Comparison of ENCODE assay signal across 18 cellular contexts in the genomic region with DNA sequence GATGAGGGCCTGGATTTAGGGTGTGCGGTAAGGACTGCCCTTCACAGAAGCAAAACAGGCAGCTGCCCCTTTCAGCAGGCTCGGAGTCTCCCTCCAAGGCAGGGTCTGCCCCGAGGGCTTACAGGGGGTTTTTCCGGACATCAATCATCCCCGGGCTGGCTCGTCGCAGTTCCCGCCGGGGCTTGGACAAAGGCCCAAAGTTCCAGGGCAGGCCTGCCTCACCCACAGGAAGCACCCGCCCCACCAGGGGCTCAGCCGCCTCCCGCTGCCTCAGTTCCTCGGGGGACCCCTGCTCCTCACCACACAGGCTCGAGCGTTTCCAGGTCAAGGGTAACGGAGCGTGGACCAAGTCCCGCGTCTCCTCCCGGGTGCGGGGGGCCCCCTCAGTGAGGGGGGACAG. TPM values are rescaled to one million over a fixed set of nuclear protein-coding genes. Genes with fewer than 3 reads are reported as not detected.
DNase-seq lines count a peak whose midpoint lies in the region; ATAC-seq, FAIRE-seq and TF ChIP-seq lines count a peak whose summit lies in the region.
"Had no signal": no experiment of that assay in that cellular context is flagged by ENCODE, and none has a peak within 500 bp of the region (broad histone marks: within the 10 kb centered on the region; RNA-seq: fewer than 3 reads in every experiment).

No MANE protein-coding gene starts in this region.

- H3K79me2 ChIP-seq in mammary epithelial cell (ENCODE audit: insufficient read depth, low read length) (no peaks in the 10 kb centered on the region), endothelial cell of umbilical vein (ENCODE audit: control insufficient read depth, insufficient read depth, low read length) (no peaks in the 10 kb centered on the region)

- DNase-seq in mammary epithelial cell (no peak), MCF 10A (ENCODE audit: unreplicated experiment) (no peak), HEK293T (ENCODE audit: extremely low spot score) (peak; percentile 12), endothelial cell of umbilical vein (ENCODE audit: low read depth, low spot score) (no peak), NCI-H2227 (lab: John Stamatoyannopoulos, UW; ENCODE audit: unreplicated experiment) (no peak), SJCRH30 (no peak), T-helper 17 cell (no peak), ureter (ENCODE audit: low spot score) (no peak)
- DNase-seq: DMS 273 treated with DMSO at 0.1 percent for 48 hours, GM23248, MM.1S, NCI-H1105 treated with DMSO at 0.1 percent for 48 hours, NCI-H187, NCI-H446 treated with DMSO at 0.1 percent for 48 hours, NCI-H748 treated with DMSO at 0.1 percent for 48 hours had no signal

- no peak for FAIRE-seq in endothelial cell of umbilical vein (lab: Jason Lieb, UNC)
- FAIRE-seq: A549, GM18507 had no signal

- peaks cover 55% of the 10 kb centered on the region for H3K36me3 ChIP-seq in mammary epithelial cell (ENCODE audit: insufficient read depth, low read length)
- peaks cover 17 to 57% of the 10 kb centered on the region in 2 experiments for H3K36me3 ChIP-seq in endothelial cell of umbilical vein (ENCODE audit: control insufficient read depth in 2 of 2, extremely low read depth in 1 of 2, insufficient read depth in 2 of 2, low read length in 2 of 2)
- peaks cover 95% of the 10 kb centered on the region for H3K36me3 ChIP-seq in SJCRH30

- no peaks in the 10 kb centered on the region for H3K4me1 ChIP-seq in mammary epithelial cell (ENCODE audit: insufficient read depth, low read length)
- no peaks in the 10 kb centered on the region for H3K4me1 ChIP-seq in endothelial cell of umbilical vein (ENCODE audit: control insufficient read depth, extremely low read depth, insufficient read depth, low read length)
- no peaks in the 10 kb centered on the region for H3K4me1 ChIP-seq in SJCRH30
- H3K4me1 ChIP-seq: A549 had no signal

- TF ChIP-seq CTCF in mammary epithelial cell (conservative IDR thresholded peaks at IDR 0.05 in 1 of 2, IDR thresholded peaks at IDR 0.05 in 1 of 2; ENCODE audit: extremely low read depth in 1 of 2, insufficient read depth in 1 of 2, low read depth in 1 of 2, low read length in 2 of 2) = no peak
- no peak for TF ChIP-seq CTCF in MCF 10A (IDR thresholded peaks at IDR 0.05; ENCODE audit: unreplicated experiment)
- TF ChIP-seq CTCF in endothelial cell of umbilical vein (IDR thresholded peaks at IDR 0.05; ENCODE audit: extremely low read depth in 1 of 2, insufficient read depth in 1 of 2, low read depth in 1 of 2, low read length in 2 of 2) = no peak

- H3K27ac Mint-ChIP-seq in MCF 10A (ENCODE audit: low read depth, unreplicated experiment) = no peak overlapping the region
- no peak overlapping the region for H3K27ac Mint-ChIP-seq in T-helper 17 cell
- H3K27ac Mint-ChIP-seq: CD8-positive, alpha-beta memory T cell had no signal

- no peaks in the 10 kb centered on the region for H3K9me3 Mint-ChIP-seq in MCF 10A (ENCODE audit: unreplicated experiment)
- H3K9me3 Mint-ChIP-seq: CD8-positive, alpha-beta memory T cell had no signal

- no peaks in the 10 kb centered on the region for H3K4me1 Mint-ChIP-seq in MCF 10A (ENCODE audit: insufficient read depth, unreplicated experiment)
- no peaks in the 10 kb centered on the region for H3K4me1 Mint-ChIP-seq in T-helper 17 cell
- H3K4me1 Mint-ChIP-seq: CD8-positive, alpha-beta memory T cell had no signal

- no peak for TF ChIP-seq POLR2A in endothelial cell of umbilical vein (IDR thresholded peaks at IDR 0.05; ENCODE audit: low read depth, low read length)

- BruUV-seq in mammary epithelial cell (replicated peaks; lab: Mats Ljungman, UMichigan) (TSS peak; percentile 68), MCF 10A (replicated peaks; lab: Mats Ljungman, UMichigan) (no TSS peak), endothelial cell of umbilical vein (replicated peaks; lab: Mats Ljungman, UMichigan) (TSS peak; percentile 83)

- ATAC-seq in T-helper 17 cell = no peak
- ATAC-seq: A549 had no signal

- no peaks in the 10 kb centered on the region for H3K27me3 Mint-ChIP-seq in MCF 10A (ENCODE audit: insufficient read depth, unreplicated experiment)
- H3K27me3 Mint-ChIP-seq in T-helper 17 cell = peaks cover 6% of the 10 kb centered on the region
- H3K27me3 Mint-ChIP-seq: CD8-positive, alpha-beta memory T cell had no signal

- H3K27me3 ChIP-seq in mammary epithelial cell (ENCODE audit: insufficient read depth, low read length) (no peaks in the 10 kb centered on the region), endothelial cell of umbilical vein (ENCODE audit: control insufficient read depth in 2 of 2, insufficient read depth in 2 of 2, low read length in 2 of 2) (no peaks in the 10 kb centered on the region), SJCRH30 (no peaks in the 10 kb centered on the region)

- H4K20me1 ChIP-seq in mammary epithelial cell (ENCODE audit: insufficient read depth, low read length) (no peaks in the 10 kb centered on the region), endothelial cell of umbilical vein (replicated peaks; ENCODE audit: control insufficient read depth, extremely low read depth, insufficient read depth, low read length) (no peaks in the 10 kb centered on the region)

- POLR2A ChIA-PET in MCF 10A (lab: Yijun Ruan, JAX) (no interaction called here), HEK293T (lab: Yijun Ruan, JAX) (interaction anchor here (1.0 kb wide), 1 partner anchor 53 kb away, joined by 6 read pairs; the partner anchor contains the start of gene TICRR), endothelial cell of umbilical vein (lab: Charles Lee) (no interaction called here)

- H3K36me3 Mint-ChIP-seq in MCF 10A (ENCODE audit: insufficient read depth, unreplicated experiment) = peaks cover 40% of the 10 kb centered on the region
- no peaks in the 10 kb centered on the region for H3K36me3 Mint-ChIP-seq in T-helper 17 cell (ENCODE audit: low read depth)
- H3K36me3 Mint-ChIP-seq: CD8-positive, alpha-beta memory T cell had no signal

- dilution Hi-C loops in mammary epithelial cell (cut with HindIII; ENCODE audit: low sequenced_read_pairs) (no loop called here), endothelial cell of umbilical vein (cut with MboI; ENCODE audit: extremely low pct_ligation_motif_present, low sequenced_read_pairs) (no loop called here)

- H3K4me3 ChIP-seq in mammary epithelial cell (replicated peaks in 1 of 3; ENCODE audit: insufficient read depth in 1 of 3, low read depth in 2 of 3, low read length in 3 of 3) (no peak overlapping the region), endothelial cell of umbilical vein (replicated peaks in 1 of 3; ENCODE audit: insufficient read depth in 1 of 3, low read depth in 1 of 3, low read length in 3 of 3) (no peak overlapping the region), SJCRH30 (no peak overlapping the region)
- H3K4me3 ChIP-seq: A549, GM23248 had no signal

- in situ Hi-C loops in mammary epithelial cell (cut with MboI; ENCODE audit: low sequenced_read_pairs in 2 of 2) = no loop called here

- 84% methylated on average over 12 of the region's 21 CpGs for WGBS in mammary epithelial cell (ENCODE audit: low coverage, missing lambda C conversion rate)

- H3K9me3 ChIP-seq in mammary epithelial cell (replicated peaks; ENCODE audit: insufficient read depth, low read length) (no peaks in the 10 kb centered on the region), endothelial cell of umbilical vein (replicated peaks; ENCODE audit: control insufficient read depth, insufficient read depth, low read length) (no peaks in the 10 kb centered on the region), SJCRH30 (replicated peaks) (no peaks in the 10 kb centered on the region), T-helper 17 cell (ENCODE audit: control insufficient read depth, low read length, poor library complexity, severe bottlenecking) (no peaks in the 10 kb centered on the region)

- H3K27ac ChIP-seq in mammary epithelial cell (ENCODE audit: insufficient read depth, low read depth, low read length) = no peak overlapping the region
- H3K27ac ChIP-seq in endothelial cell of umbilical vein (ENCODE audit: insufficient read depth, low read depth, low read length) = no peak overlapping the region
- H3K27ac ChIP-seq in SJCRH30 = no peak overlapping the region
- H3K27ac ChIP-seq: A549, GM23248 had no signal

- intact Hi-C loops in mammary epithelial cell (cut with micrococcal nuclease) = no loop called here
- intact Hi-C loops in MCF 10A (cut with micrococcal nuclease) = no loop called here
- intact Hi-C loops in endothelial cell of umbilical vein (cut with micrococcal nuclease) = no loop called here

- H3K4me3 Mint-ChIP-seq in MCF 10A (ENCODE audit: unreplicated experiment) (no peak overlapping the region), T-helper 17 cell (no peak overlapping the region)
- H3K4me3 Mint-ChIP-seq: CD8-positive, alpha-beta memory T cell had no signal

- no peak overlapping the region for H2AFZ ChIP-seq in mammary epithelial cell (ENCODE audit: low read depth, low read length)
- H2AFZ ChIP-seq in endothelial cell of umbilical vein (ENCODE audit: low read depth, low read length) = no peak overlapping the region
- H2AFZ ChIP-seq: GM23248 had no signal

- no peaks in the 10 kb centered on the region for H3K9me1 ChIP-seq in endothelial cell of umbilical vein (replicated peaks; ENCODE audit: control insufficient read depth, extremely low read depth, insufficient read depth, low read length)

- H3K9ac ChIP-seq in mammary epithelial cell (ENCODE audit: insufficient read depth, low read length) (no peak overlapping the region), endothelial cell of umbilical vein (replicated peaks; ENCODE audit: extremely low read depth, insufficient read depth, low read length) (no peak overlapping the region)
- H3K9ac ChIP-seq: GM23248 had no signal

- H3K4me2 ChIP-seq in mammary epithelial cell (ENCODE audit: insufficient read depth, low read depth, low read length) (no peak overlapping the region), endothelial cell of umbilical vein (ENCODE audit: insufficient read depth, low read length) (no peak overlapping the region)
- H3K4me2 ChIP-seq: A549 had no signal

- CTCF ChIA-PET in mammary epithelial cell (lab: Charles Lee; ENCODE audit: low non-redundant PET) = no interaction called here
- CTCF ChIA-PET in MCF 10A (lab: Yijun Ruan, JAX) = interaction anchor here (1.0 kb wide), 1 partner anchor 27 kb away, joined by 3 read pairs; no protein-coding TSS in a partner anchor
- CTCF ChIA-PET in HEK293T (lab: Yijun Ruan, JAX) = no interaction called here
- CTCF ChIA-PET in endothelial cell of umbilical vein (lab: Charles Lee) = interaction anchor here (1.4 kb wide), 1 partner anchor 19 kb away, joined by 4 read pairs; no protein-coding TSS in a partner anchor

RNA-seq across cellular contexts. Expression of gene KIF7, which starts 27.0 kb away (rescaled TPM):
- 10 to 100 TPM in 1 of 2 donors, 1 to 10 TPM in 1; 4.4 to 10.2 TPM for total RNA-seq in mammary epithelial cell
- polyA plus RNA-seq in mammary epithelial cell = 1.5 TPM
- polyA minus RNA-seq in mammary epithelial cell = 0.52 TPM
- 2.7 and 3.1 TPM in 2 replicates for total RNA-seq in MCF 10A (2022)
- total RNA-seq in endothelial cell of umbilical vein = 11.3 and 13.1 TPM in 2 replicates
- polyA plus RNA-seq in endothelial cell of umbilical vein = 4.2 and 4.3 TPM in 2 replicates
- polyA plus RNA-seq in endothelial cell of umbilical vein (2011; cell fraction: cytosol; rRNA removed) = 4.3 and 5.9 TPM in 2 replicates
- polyA plus RNA-seq in endothelial cell of umbilical vein (2011; cell fraction: nucleus; rRNA removed) = 12.4 and 14.0 TPM in 2 replicates
- polyA plus RNA-seq in endothelial cell of umbilical vein (2012) = 4.0 and 6.1 TPM in 2 replicates
- 4.9 and 7.3 TPM in 2 replicates for polyA minus RNA-seq in endothelial cell of umbilical vein
- polyA minus RNA-seq in endothelial cell of umbilical vein (2011; cell fraction: cytosol; rRNA and poly(A)+ RNA removed) = 0.92 TPM
- 7.5 and 12.7 TPM in 2 replicates for polyA minus RNA-seq in endothelial cell of umbilical vein (2011; cell fraction: nucleus; rRNA and poly(A)+ RNA removed)
- 5.0 TPM in 2 replicates for total RNA-seq in SJCRH30 (2014; rRNA removed; shearing (Covaris generic))
- total RNA-seq in T-helper 17 cell = under 1 TPM; 0.05 to 0.10 TPM
- total RNA-seq in ureter = 11.2 TPM
- polyA plus RNA-seq: CD8-positive, alpha-beta memory T cell had no signal

RNA-seq across cellular contexts. Expression of gene PLIN1, which starts 50.9 kb away (rescaled TPM):
- under 1 TPM; 0.17 to 0.31 TPM for total RNA-seq in mammary epithelial cell
- polyA plus RNA-seq in mammary epithelial cell = 0.08 TPM
- not detected for polyA minus RNA-seq in mammary epithelial cell
- 0.09 and 0.17 TPM in 2 replicates for total RNA-seq in MCF 10A (2022)
- 0.12 TPM in 1 of 2 replicates, not detected in the other for total RNA-seq in endothelial cell of umbilical vein
- 0.07 and 0.08 TPM in 2 replicates for polyA plus RNA-seq in endothelial cell of umbilical vein
- polyA plus RNA-seq in endothelial cell of umbilical vein (2011; cell fraction: cytosol; rRNA removed) = 0.06 TPM in 1 of 2 replicates, not detected in the other
- 0.57 and 0.74 TPM in 2 replicates for polyA plus RNA-seq in endothelial cell of umbilical vein (2011; cell fraction: nucleus; rRNA removed)
- 0.25 TPM in 1 of 2 replicates, not detected in the other for polyA plus RNA-seq in endothelial cell of umbilical vein (2012)
- polyA minus RNA-seq in endothelial cell of umbilical vein = 0.34 TPM in 1 of 2 replicates, not detected in the other
- polyA minus RNA-seq in endothelial cell of umbilical vein (2011; cell fraction: cytosol; rRNA and poly(A)+ RNA removed) = not detected
- 0.24 TPM in 1 of 2 replicates, not detected in the other for polyA minus RNA-seq in endothelial cell of umbilical vein (2011; cell fraction: nucleus; rRNA and poly(A)+ RNA removed)
- total RNA-seq in SJCRH30 (2014; rRNA removed; shearing (Covaris generic)) = not detected in 2 replicates
- under 1 TPM; 0.10 to 0.12 TPM for total RNA-seq in T-helper 17 cell
- total RNA-seq in ureter = 4.6 TPM
- total RNA-seq: GM23248 had no signal
- polyA plus RNA-seq: CD8-positive, alpha-beta memory T cell; GM23248 had no signal

RNA-seq across cellular contexts. Expression of gene TICRR, which starts 53.0 kb away (rescaled TPM):
- 10 to 100 TPM in 1 of 2 donors, under 1 TPM in 1; 0.67 to 13.7 TPM for total RNA-seq in mammary epithelial cell
- 8.3 TPM for polyA plus RNA-seq in mammary epithelial cell
- 34.1 TPM for polyA minus RNA-seq in mammary epithelial cell
- total RNA-seq in MCF 10A (2022) = 6.6 and 8.5 TPM in 2 replicates
- total RNA-seq in endothelial cell of umbilical vein = 19.4 and 20.5 TPM in 2 replicates
- 4.8 and 4.9 TPM in 2 replicates for polyA plus RNA-seq in endothelial cell of umbilical vein
- 4.3 and 4.6 TPM in 2 replicates for polyA plus RNA-seq in endothelial cell of umbilical vein (2011; cell fraction: cytosol; rRNA removed)
- polyA plus RNA-seq in endothelial cell of umbilical vein (2011; cell fraction: nucleus; rRNA removed) = 14.2 and 18.7 TPM in 2 replicates
- polyA plus RNA-seq in endothelial cell of umbilical vein (2012) = 3.5 and 5.5 TPM in 2 replicates
- 12.8 and 13.3 TPM in 2 replicates for polyA minus RNA-seq in endothelial cell of umbilical vein
- polyA minus RNA-seq in endothelial cell of umbilical vein (2011; cell fraction: cytosol; rRNA and poly(A)+ RNA removed) = 23.1 TPM
- 12.7 and 16.9 TPM in 2 replicates for polyA minus RNA-seq in endothelial cell of umbilical vein (2011; cell fraction: nucleus; rRNA and poly(A)+ RNA removed)
- 24.9 and 27.2 TPM in 2 replicates for total RNA-seq in SJCRH30 (2014; rRNA removed; shearing (Covaris generic))
- total RNA-seq in T-helper 17 cell = under 1 TPM; 0.21 to 0.22 TPM
- total RNA-seq in ureter = 0.47 TPM
- polyA plus RNA-seq: CD8-positive, alpha-beta memory T cell had no signal

Comparison
In these comparisons a context has a peak if more than half of its experiments do, and no peak if none do; other contexts are left out.
1. CTCF ChIA-PET loops: an anchor here in MCF 10A (1.0 kb wide) and endothelial cell of umbilical vein (1.4 kb wide); none called in mammary epithelial cell and HEK293T.